ENCODE assay signal across 1 cellular context in genomic region chr2:207944334-207944733, GRCh38.
A peak's percentile ranks its signal among the peaks of the same experiment; 100 is the strongest.
TF ChIP-seq lines count a peak whose summit lies in the region.

No MANE protein-coding gene starts in this region.

TF ChIP-seq in IMR-90, 13 proteins besides CTCF, POLR2A, EP300 and RAD21:
- TF ChIP-seq USF2 (IDR thresholded peaks at IDR 0.05; ENCODE audit: low read depth, low read length) (no peak), CEBPB (IDR thresholded peaks at IDR 0.05; ENCODE audit: low read depth, low read length) (peak; percentile 64)
